Comparison of ENCODE assay signal across 27 cellular contexts in the genomic region with DNA sequence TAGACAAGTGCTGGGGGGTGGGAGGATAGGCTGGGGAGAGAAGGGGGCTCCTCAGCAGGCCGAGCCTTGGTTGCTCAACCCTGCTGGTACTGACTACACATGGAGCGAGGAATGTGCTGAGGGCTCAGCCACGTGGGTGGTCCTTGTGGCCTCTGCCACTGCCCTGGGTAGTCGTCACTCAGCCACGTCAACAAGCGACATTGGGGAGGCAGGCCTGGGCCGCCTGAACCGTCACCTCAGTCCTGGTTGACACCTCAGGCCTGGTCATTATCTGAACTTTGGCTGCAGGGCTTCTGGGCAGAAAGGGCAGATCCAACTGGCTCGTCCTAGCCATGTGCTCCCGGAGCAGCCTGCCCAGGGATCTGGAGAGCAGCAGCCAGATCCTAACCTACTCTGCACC.
"Had no signal": no experiment of that assay in that cellular context is flagged by ENCODE, and none has a peak within 500 bp of the region (broad histone marks: within the 10 kb centered on the region; RNA-seq: fewer than 3 reads in every experiment).

No MANE protein-coding gene starts in this region.

- H3K27me3 ChIP-seq: neural progenitor cell, ovary, right lobe of liver, sigmoid colon, stomach, thyroid gland, tibial nerve, upper lobe of right lung, uterus had no signal

- H3K9ac ChIP-seq: neural progenitor cell, parathyroid adenoma had no signal

- H3K36me3 ChIP-seq: ovary, right lobe of liver, sigmoid colon, stomach, thoracic aorta, thyroid gland, tibial nerve, upper lobe of right lung, uterus had no signal

- H3K4me3 Mint-ChIP-seq: natural killer cell; nephron; neural progenitor cell; stimulated activated effector memory CD8-positive, alpha-beta T cell treated with anti-CD3 and anti-CD28 coated beads, Interleukin-12 subunit alpha, Interleukin-12 subunit beta, amount 100 ng/mL, for 72 hours; stimulated activated naive B cell treated with anti-CD40 and anti-IgM and Interleukin-4, amounts not matched to agents 10 μg/mL and 1 μg/mL and 100 μg/mL, for 72 hours; stimulated activated naive CD8-positive, alpha-beta T cell treated with anti-CD3 and anti-CD28 coated beads, Interleukin-15, Interleukin-2, amounts not matched to agents 100 ng/mL and 50 ng/mL, for 24 hours; type B pancreatic cell had no signal

- H3K4me1 Mint-ChIP-seq: natural killer cell; nephron; neural progenitor cell; stimulated activated effector memory CD8-positive, alpha-beta T cell treated with anti-CD3 and anti-CD28 coated beads, Interleukin-12 subunit alpha, Interleukin-12 subunit beta, amount 100 ng/mL, for 72 hours; stimulated activated naive B cell treated with anti-CD40 and anti-IgM and Interleukin-4, amounts not matched to agents 10 μg/mL and 1 μg/mL and 100 μg/mL, for 72 hours had no signal

- H3K4me3 ChIP-seq: neural progenitor cell, ovary, psoas muscle, right lobe of liver, sigmoid colon, stomach, thoracic aorta, thyroid gland, tibial nerve, upper lobe of right lung, uterus had no signal

- H3K9me3 ChIP-seq: ovary, psoas muscle, right lobe of liver, sigmoid colon, thoracic aorta, thyroid gland, tibial nerve, upper lobe of right lung, uterus had no signal

- H3K4me1 ChIP-seq: neural progenitor cell, parathyroid adenoma, psoas muscle, right lobe of liver, sigmoid colon, stomach, thyroid gland, tibial nerve, upper lobe of right lung, uterus had no signal

- H3K79me2 ChIP-seq: parathyroid adenoma had no signal

- H3K27ac ChIP-seq: neural progenitor cell, ovary, parathyroid adenoma, psoas muscle, right lobe of liver, sigmoid colon, stomach, thoracic aorta, thyroid gland, tibial nerve, upper lobe of right lung, uterus had no signal

- H3K27ac Mint-ChIP-seq: natural killer cell; nephron; neural progenitor cell; progenitor cell of endocrine pancreas; stimulated activated effector memory CD8-positive, alpha-beta T cell treated with anti-CD3 and anti-CD28 coated beads, Interleukin-12 subunit alpha, Interleukin-12 subunit beta, amount 100 ng/mL, for 72 hours; stimulated activated naive B cell treated with anti-CD40 and anti-IgM and Interleukin-4, amounts not matched to agents 10 μg/mL and 1 μg/mL and 100 μg/mL, for 72 hours; stimulated activated naive CD8-positive, alpha-beta T cell treated with anti-CD3 and anti-CD28 coated beads, Interleukin-15, Interleukin-2, amounts not matched to agents 100 ng/mL and 50 ng/mL, for 24 hours; type B pancreatic cell had no signal

- DNase-seq: natural killer cell; occipital lobe; ovary; psoas muscle; right cardiac atrium; right lobe of liver; sigmoid colon; small intestine; stimulated activated CD4-positive, alpha-beta T cell treated with anti-CD3 and anti-CD28 coated beads, Interleukin-15, amount 100 ng/mL, for 24 hours; stimulated activated CD4-positive, alpha-beta T cell treated with anti-CD3 and anti-CD28 coated beads, Interleukin-2, amount 100 ng/mL, for 24 hours; stimulated activated CD4-positive, alpha-beta T cell treated with anti-CD3 and anti-CD28 coated beads, Interleukin-2, amount 100 ng/mL, for 48 hours; stimulated activated CD4-positive, alpha-beta T cell treated with anti-CD3 and anti-CD28 coated beads, Interleukin-4, amount 100 ng/mL, for 24 hours; stimulated activated naive B cell treated with anti-CD40 and anti-IgM and Interleukin-4, amounts not matched to agents 10 μg/mL and 1 μg/mL and 100 μg/mL, for 72 hours; stimulated activated naive CD4-positive, alpha-beta T cell treated with Interleukin-2 at 50 U/mL for 16 hours; stomach; thyroid gland; upper lobe of right lung; uterus had no signal

- H3K36me3 Mint-ChIP-seq: natural killer cell; stimulated activated effector memory CD8-positive, alpha-beta T cell treated with anti-CD3 and anti-CD28 coated beads, Interleukin-12 subunit alpha, Interleukin-12 subunit beta, amount 100 ng/mL, for 72 hours; stimulated activated naive B cell treated with anti-CD40 and anti-IgM and Interleukin-4, amounts not matched to agents 10 μg/mL and 1 μg/mL and 100 μg/mL, for 72 hours had no signal

- H3K27me3 Mint-ChIP-seq: progenitor cell of endocrine pancreas; stimulated activated naive B cell treated with anti-CD40 and anti-IgM and Interleukin-4, amounts not matched to agents 10 μg/mL and 1 μg/mL and 100 μg/mL, for 72 hours; stimulated activated naive CD8-positive, alpha-beta T cell treated with anti-CD3 and anti-CD28 coated beads, Interleukin-15, Interleukin-2, amounts not matched to agents 100 ng/mL and 50 ng/mL, for 24 hours; type B pancreatic cell had no signal

- H3K9me3 Mint-ChIP-seq: natural killer cell; stimulated activated effector memory CD8-positive, alpha-beta T cell treated with anti-CD3 and anti-CD28 coated beads, Interleukin-12 subunit alpha, Interleukin-12 subunit beta, amount 100 ng/mL, for 72 hours; stimulated activated naive CD8-positive, alpha-beta T cell treated with anti-CD3 and anti-CD28 coated beads, Interleukin-15, Interleukin-2, amounts not matched to agents 100 ng/mL and 50 ng/mL, for 24 hours; type B pancreatic cell had no signal

- H3K4me2 ChIP-seq: neural progenitor cell had no signal

- H2AFZ ChIP-seq: neural progenitor cell, parathyroid adenoma had no signal

- ATAC-seq: natural killer cell; psoas muscle; right cardiac atrium; stimulated activated effector memory CD8-positive, alpha-beta T cell treated with anti-CD3 and anti-CD28 coated beads, Interleukin-12 subunit alpha, Interleukin-12 subunit beta, amount 100 ng/mL, for 72 hours; stimulated activated naive B cell treated with anti-CD40 and anti-IgM and Interleukin-4, amounts not matched to agents 10 μg/mL and 1 μg/mL and 100 μg/mL, for 72 hours; upper lobe of right lung had no signal

- FAIRE-seq: small intestine had no signal
